8 cellular contexts compared by ENCODE assay signal in the genomic region with DNA sequence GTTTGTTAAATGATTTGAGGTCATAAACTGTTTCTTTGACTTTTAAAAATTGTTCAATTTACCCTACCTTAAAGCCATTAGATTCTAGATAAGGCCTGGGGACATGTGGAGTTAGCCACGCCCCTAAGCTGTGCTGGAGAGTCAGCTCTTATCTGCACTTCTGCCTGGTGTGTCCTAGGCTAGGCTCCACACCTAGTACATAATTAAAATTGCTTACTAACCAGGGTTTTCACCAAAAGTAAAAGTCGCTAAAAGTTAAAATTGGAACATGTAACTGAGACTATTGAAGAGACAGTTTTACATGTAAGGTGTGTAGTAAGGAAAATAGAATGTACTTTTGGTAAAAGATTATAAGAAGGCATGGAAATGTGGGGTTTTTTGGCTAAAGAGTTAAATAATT. TPM values are rescaled to one million over a fixed set of nuclear protein-coding genes. Genes with fewer than 3 reads are reported as not detected.
DNase-seq lines count a peak whose midpoint lies in the region; ATAC-seq, FAIRE-seq and TF ChIP-seq lines count a peak whose summit lies in the region.
"Not testable (repeated sequence)": the region's sequence is repeated elsewhere in the genome, so short reads cannot be mapped to it uniquely, and the experiment has no call there.

No MANE protein-coding gene starts in this region.

- not testable (repeated sequence) for H3K9me3 Mint-ChIP-seq in activated naive CD8-positive, alpha-beta T cell (ENCODE audit: low read depth)

- intact Hi-C loops in HepG2 (cut with micrococcal nuclease; ENCODE audit: unreplicated experiment): loop anchor here (5.0 to 10.0 kb wide), 3 partner anchors 58 to 576 kb away; partner anchors contain the start of gene CELA1
- intact Hi-C loops in psoas muscle (cut with DNase I): loop anchor here (5.0 to 10.0 kb wide), 4 partner anchors 216 to 576 kb away; partner anchors contain the start of genes CELA1 (in 1 of the 2) and DAZAP2 (in 1 of the 2)

- H3K9ac ChIP-seq in HepG2 (ENCODE audit: insufficient read depth, low read depth, low read length): not testable (repeated sequence)

- not testable (repeated sequence) for H3K4me2 ChIP-seq in HepG2 (ENCODE audit: low read depth, low read length)

- TF ChIP-seq EP300 in HepG2 (IDR thresholded peaks at IDR 0.05; ENCODE audit: low read depth in 2 of 2, low read length in 2 of 2); HepG2 (CRISPR knock-in tag; IDR thresholded peaks at IDR 0.05; ENCODE audit: borderline replicate concordance): not testable (repeated sequence)

- peaks cover 40% of the 10 kb centered on the region for H3K4me1 ChIP-seq in HepG2 (ENCODE audit: insufficient read depth, low read length)
- peaks cover 37% of the 10 kb centered on the region for H3K4me1 ChIP-seq in psoas muscle

- TF ChIP-seq POLR2A in HepG2 (IDR thresholded peaks at IDR 0.05; ENCODE audit: insufficient read depth in 1 of 2, low read depth in 2 of 2, low read length in 2 of 2): not testable (repeated sequence)

- FAIRE-seq in HepG2 (lab: Jason Lieb, UNC): not testable (repeated sequence)

- H3K27me3 ChIP-seq in HepG2 (ENCODE audit: control insufficient read depth in 1 of 2, insufficient read depth in 2 of 2, low read length in 2 of 2); psoas muscle (ENCODE audit: insufficient read depth in 3 of 3, low read length in 2 of 3): not testable (repeated sequence)

- 45% methylated on average over 2 of the region's 2 CpGs for WGBS in HepG2 (ENCODE audit: low lambda C conversion rate)
- 85 to 93% (median 86%) methylated on average over 2 of the region's 2 CpGs for WGBS in psoas muscle, 3 donors

- not testable (repeated sequence) for H3K27me3 Mint-ChIP-seq in activated naive CD8-positive, alpha-beta T cell

- peak; percentile 21 for DNase-seq in A172 (ENCODE audit: low spot score)
- DNase-seq in HUDEP-2 (lab: John Stamatoyannopoulos, UW; ENCODE audit: unreplicated experiment in 76 of 76): peak in 72 of 76 experiments; percentile 12 to 81 (median 56)
- peak; percentile 21 for DNase-seq in NCI-H226
- DNase-seq in SK-N-DZ (ENCODE audit: low spot score): peak; percentile 55
- DNase-seq in epithelial cell of esophagus (ENCODE audit: low read depth): peak; percentile 30
- peak; percentile 28 for DNase-seq in HepG2 (ENCODE audit: low spot score)
- not testable (repeated sequence) for DNase-seq in psoas muscle

- not testable (repeated sequence) for H4K20me1 ChIP-seq in HepG2 (ENCODE audit: insufficient read depth, low read length)

- POLR2A ChIA-PET in HepG2 (lab: Yijun Ruan, JAX): interaction anchor here (1.5 kb wide), 1 partner anchor 18 kb away, joined by 5 read pairs; no protein-coding TSS in a partner anchor

- CTCF ChIA-PET in HepG2 (lab: Yijun Ruan, JAX; ENCODE audit: low intra/inter-chr PET ratio, low total read pairs): not testable (repeated sequence)

- H2AFZ ChIP-seq in HepG2 (ENCODE audit: low read length): not testable (repeated sequence)

- not testable (repeated sequence) for ATAC-seq in HepG2, psoas muscle

- not testable (repeated sequence) for H3K4me3 Mint-ChIP-seq in activated naive CD8-positive, alpha-beta T cell

- not testable (repeated sequence) for TF ChIP-seq RAD21 in HepG2 (CRISPR knock-in tag; IDR thresholded peaks at IDR 0.05)

- H3K27ac ChIP-seq in HepG2 (ENCODE audit: extremely low read length, insufficient read depth, low read length): not testable (repeated sequence)
- peak overlapping the region; percentile 36 for H3K27ac ChIP-seq in psoas muscle

- BruUV-seq in HepG2 (replicated peaks; lab: Mats Ljungman, UMichigan): not testable (repeated sequence)

- not testable (repeated sequence) for H3K36me3 Mint-ChIP-seq in activated naive CD8-positive, alpha-beta T cell

- H3K36me3 ChIP-seq in HepG2 (replicated peaks in 1 of 2; ENCODE audit: control insufficient read depth in 1 of 2, insufficient read depth in 2 of 2, low read length in 2 of 2); psoas muscle (ENCODE audit: insufficient read depth in 1 of 2, low read depth in 1 of 2): not testable (repeated sequence)

- TF ChIP-seq CTCF in epithelial cell of esophagus (IDR thresholded peaks at IDR 0.05; ENCODE audit: insufficient read depth, low read depth, low read length, missing control alignments); HepG2 (CRISPR knock-in tag; IDR thresholded peaks at IDR 0.05); psoas muscle (IDR thresholded peaks at IDR 0.05): not testable (repeated sequence)

- H3K27ac Mint-ChIP-seq in activated naive CD8-positive, alpha-beta T cell: peak overlapping the region; percentile 34

- H3K4me3 ChIP-seq in epithelial cell of esophagus (ENCODE audit: low read length); HepG2 (replicated peaks in 1 of 3; ENCODE audit: insufficient read depth in 1 of 3, low read depth in 2 of 3, low read length in 3 of 3); psoas muscle: not testable (repeated sequence)

- H3K9me3 ChIP-seq in HepG2 (ENCODE audit: low read length); psoas muscle: not testable (repeated sequence)

- H3K79me2 ChIP-seq in HepG2 (ENCODE audit: insufficient read depth, low read length): peaks cover 77% of the 10 kb centered on the region

- peaks cover 34% of the 10 kb centered on the region for H3K4me1 Mint-ChIP-seq in activated naive CD8-positive, alpha-beta T cell (ENCODE audit: low read depth)

- in situ Hi-C loops in HepG2 (cut with HindIII; ENCODE audit: extremely low pct_ligation_motif_present, low pct_unique_long_range_greater_than_20kb): not testable (repeated sequence)

RNA-seq across cellular contexts. Expression of gene ATF1, which starts 4.9 kb away (rescaled TPM):
- 24.3 and 24.8 TPM in 2 replicates for total RNA-seq in A172 (2014; rRNA removed; shearing (Covaris generic))
- 15.9 and 20.6 TPM in 2 replicates for polyA plus RNA-seq in SK-N-DZ (2014; cell fraction: cytosol; rRNA removed)
- polyA plus RNA-seq in SK-N-DZ (2014; cell fraction: nucleus; rRNA removed): 11.7 and 13.0 TPM in 2 replicates
- total RNA-seq in HepG2 (2016; rRNA removed; fragmentation: Illumina TruSeq; extraction: Trizol) (29.3 and 48.0 TPM in 2 replicates), psoas muscle (10 to 100 TPM; 41.3 to 72.5 (median 49.3) TPM)
- total RNA-seq in HepG2 (2016; cell fraction: cytosol; rRNA removed; fragmentation: Illumina TruSeq; extraction: Trizol; ENCODE audit: low read depth): 7.9 and 9.8 TPM in 2 replicates
- total RNA-seq in HepG2 (2016; cell fraction: insoluble cytoplasmic fraction; rRNA removed; fragmentation: Illumina TruSeq; extraction: Trizol): 32.7 and 43.1 TPM in 2 replicates
- total RNA-seq in HepG2 (2016; cell fraction: membrane; rRNA removed; fragmentation: Illumina TruSeq; extraction: Trizol): 16.2 and 17.0 TPM in 2 replicates
- 13.7 and 14.8 TPM in 2 replicates for total RNA-seq in HepG2 (2016; cell fraction: nucleus; rRNA removed; fragmentation: Illumina TruSeq; extraction: Trizol)
- polyA plus RNA-seq in HepG2 (2011; rRNA removed) (40.1 and 52.0 TPM in 2 replicates), psoas muscle (10 to 100 TPM; 20.8 to 34.8 (median 26.4) TPM)
- polyA plus RNA-seq in HepG2 (2011; cell fraction: cytosol; rRNA removed): 18.8 and 23.8 TPM in 2 replicates
- 13.6 and 18.8 TPM in 2 replicates for polyA plus RNA-seq in HepG2 (2011; cell fraction: nucleus; rRNA removed)
- 19.1 and 21.2 TPM in 2 replicates for polyA plus RNA-seq in HepG2 (2012)
- polyA plus RNA-seq in HepG2 (2016; cell fraction: cytosol; fragmentation: Illumina TruSeq; extraction: Trizol; ENCODE audit: low read depth): 3.8 and 5.5 TPM in 2 replicates
- 50.7 and 55.1 TPM in 2 replicates for polyA plus RNA-seq in HepG2 (2016; cell fraction: insoluble cytoplasmic fraction; fragmentation: Illumina TruSeq; extraction: Trizol; ENCODE audit: low read depth)
- 9.8 and 10.0 TPM in 2 replicates for polyA plus RNA-seq in HepG2 (2016; cell fraction: membrane; fragmentation: Illumina TruSeq; extraction: Trizol; ENCODE audit: low read depth)
- polyA plus RNA-seq in HepG2 (2016; cell fraction: nucleus; fragmentation: Illumina TruSeq; extraction: Trizol; ENCODE audit: insufficient read depth, low read depth): 17.9 and 19.4 TPM in 2 replicates
- 27.0 and 148 TPM in 2 replicates for polyA minus RNA-seq in HepG2 (2011; rRNA and poly(A)+ RNA removed; ENCODE audit: low replicate concordance)
- polyA minus RNA-seq in HepG2 (2011; cell fraction: cytosol; rRNA and poly(A)+ RNA removed): 21.1 and 25.7 TPM in 2 replicates
- 22.0 and 23.3 TPM in 2 replicates for polyA minus RNA-seq in HepG2 (2011; cell fraction: nucleus; rRNA and poly(A)+ RNA removed)
